ENCODE assay signal across 16 cellular contexts in the genomic region with DNA sequence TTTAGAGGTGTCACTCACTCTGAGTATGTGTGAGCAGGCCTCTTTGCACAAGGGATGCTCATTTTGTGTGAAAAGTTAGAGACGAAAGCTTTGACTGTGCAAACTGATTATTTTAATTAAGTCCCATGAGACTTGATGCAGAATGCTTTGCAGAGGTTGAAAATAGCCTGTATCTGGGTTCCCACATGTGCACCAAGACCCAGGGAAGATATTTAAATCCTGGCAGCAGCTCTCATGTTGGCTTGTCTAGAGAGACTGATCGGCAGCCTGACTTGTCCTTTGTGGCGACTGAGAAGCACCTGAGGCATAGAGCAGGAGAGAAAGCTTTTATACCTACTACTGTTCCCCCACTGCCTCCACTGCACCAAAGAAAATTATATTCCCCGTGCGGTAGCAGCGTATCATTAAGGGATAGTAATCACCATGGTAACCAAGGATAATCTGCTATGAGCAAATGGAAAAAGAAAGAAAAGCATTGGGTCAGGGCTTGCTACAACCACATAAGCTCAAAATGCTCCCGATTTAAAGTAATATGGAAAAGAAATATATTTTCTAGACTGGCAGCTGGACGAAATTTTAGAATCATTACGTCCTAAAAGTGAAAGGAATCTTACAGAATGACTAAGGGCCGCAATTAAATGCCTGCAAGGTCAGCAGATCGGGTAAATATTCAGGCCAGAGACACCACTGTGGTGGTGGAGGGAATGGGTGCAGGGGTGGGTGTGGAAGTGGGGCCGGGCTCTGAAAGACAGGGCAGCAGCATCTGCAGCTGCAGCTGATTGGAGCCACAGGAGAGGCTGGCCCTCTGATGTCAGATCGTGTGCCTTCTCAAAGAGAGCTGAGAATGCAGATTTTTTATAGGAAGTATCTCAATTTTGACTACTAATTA.
DNase-seq lines count a peak whose midpoint lies in the region; ATAC-seq and TF ChIP-seq lines count a peak whose summit lies in the region.
"Had no signal": no experiment of that assay in that cellular context is flagged by ENCODE, and none has a peak within 500 bp of the region (broad histone marks: within the 10 kb centered on the region; RNA-seq: fewer than 3 reads in every experiment).

No MANE protein-coding gene starts in this region.

- H3K27me3 Mint-ChIP-seq in neural progenitor cell (ENCODE audit: insufficient read depth, low read depth) (peaks cover 5% of the 10 kb centered on the region), natural killer cell (ENCODE audit: low read depth in 2 of 2) (peaks cover 6 to 11% of the 10 kb centered on the region in 2 donors)
- H3K27me3 Mint-ChIP-seq: activated naive CD8-positive, alpha-beta T cell had no signal

- intact Hi-C loops in PC-3 (cut with micrococcal nuclease), result loop anchor here (5.0 kb wide), 2 partner anchors 133 to 408 kb away; no protein-coding TSS in a partner anchor
- intact Hi-C loops in natural killer cell (cut with micrococcal nuclease), result no loop called here

- H3K9me2 ChIP-seq in PC-3 (replicated peaks; ENCODE audit: low read length), result no peaks in the 10 kb centered on the region

- H3K4me3 ChIP-seq in fibroblast of lung (replicated peaks in 1 of 4; ENCODE audit: control extremely low read depth in 1 of 4, insufficient read depth in 1 of 4, low read depth in 3 of 4, low read length in 4 of 4), result no peak overlapping the region
- no peak overlapping the region for H3K4me3 ChIP-seq in neural progenitor cell
- no peak overlapping the region for H3K4me3 ChIP-seq in PC-3 (ENCODE audit: low read length)
- H3K4me3 ChIP-seq: sigmoid colon had no signal

- TF ChIP-seq CTCF in fibroblast of lung (conservative IDR thresholded peaks at IDR 0.05 in 1 of 2, IDR thresholded peaks at IDR 0.05 in 1 of 2; ENCODE audit: low read depth in 1 of 2, low read length in 2 of 2) (no peak), neural progenitor cell (IDR thresholded peaks at IDR 0.05) (no peak), PC-3 (conservative IDR thresholded peaks at IDR 0.05; ENCODE audit: low read depth, low read length) (no peak), natural killer cell (IDR thresholded peaks at IDR 0.05) (no peak)

- H3K4me1 ChIP-seq in fibroblast of lung (ENCODE audit: control insufficient read depth, extremely low read depth, insufficient read depth, low read length) (peaks cover 10% of the 10 kb centered on the region), neural progenitor cell (no peaks in the 10 kb centered on the region), PC-3 (ENCODE audit: insufficient read depth, low read length) (peaks cover 19% of the 10 kb centered on the region)

- H4K20me1 ChIP-seq in fibroblast of lung (ENCODE audit: control insufficient read depth, extremely low read depth, insufficient read depth, low read length) (no peaks in the 10 kb centered on the region), neural progenitor cell (ENCODE audit: low read depth) (no peaks in the 10 kb centered on the region), PC-3 (ENCODE audit: low read length) (no peaks in the 10 kb centered on the region)

- H3K27me3 ChIP-seq in fibroblast of lung (ENCODE audit: control insufficient read depth, insufficient read depth, low read length) (no peaks in the 10 kb centered on the region), neural progenitor cell (no peaks in the 10 kb centered on the region), PC-3 (ENCODE audit: low read length) (no peaks in the 10 kb centered on the region)
- H3K27me3 ChIP-seq: sigmoid colon had no signal

- DNase-seq in AG20443 (ENCODE audit: low spot score) (peak; percentile 69), RPMI7951 (ENCODE audit: low read depth) (peak; percentile 56), fibroblast of lung (ENCODE audit: low read depth in 2 of 2) (no peak), neural progenitor cell (ENCODE audit: low spot score) (no peak), PC-3 (no peak), natural killer cell (no peak)
- DNase-seq in effector CD4-positive, alpha-beta T cell, result no peak
- DNase-seq: activated CD4-positive, alpha-beta T cell treated with anti-CD3 and anti-CD28 coated beads for 48 hours; H9; NCI-H526; sigmoid colon; stimulated activated naive CD4-positive, alpha-beta T cell had no signal

- H3K9ac ChIP-seq in fibroblast of lung (ENCODE audit: insufficient read depth, low read length) (no peak overlapping the region), neural progenitor cell (no peak overlapping the region), PC-3 (ENCODE audit: low read length) (no peak overlapping the region)

- H3K9me3 Mint-ChIP-seq in neural progenitor cell (no peaks in the 10 kb centered on the region), natural killer cell (no peaks in the 10 kb centered on the region)
- H3K9me3 Mint-ChIP-seq: H9; neural crest cell; T-helper 2 cell treated with Interferon-gamma antibody and Interleukin-4, amounts not matched to agents 5 μg/mL and 100 μg/mL, for 36 hours had no signal

- H3K79me2 ChIP-seq in fibroblast of lung (ENCODE audit: control insufficient read depth, insufficient read depth, low read length), result no peaks in the 10 kb centered on the region
- no peaks in the 10 kb centered on the region for H3K79me2 ChIP-seq in neural progenitor cell (ENCODE audit: low read depth)
- no peaks in the 10 kb centered on the region for H3K79me2 ChIP-seq in PC-3 (ENCODE audit: low read length)

- peak overlapping the region; percentile 42 for H2AFZ ChIP-seq in fibroblast of lung (ENCODE audit: low read length)
- peak overlapping the region; percentile 34 for H2AFZ ChIP-seq in neural progenitor cell (replicated peaks)
- no peak overlapping the region for H2AFZ ChIP-seq in PC-3 (ENCODE audit: low read length)

- no peak for ATAC-seq in PC-3
- ATAC-seq in GM19023 (IDR thresholded peaks at IDR 0.05; ENCODE audit: unreplicated experiment), result no peak
- no peak for ATAC-seq in natural killer cell

- H3K27ac Mint-ChIP-seq in neural progenitor cell, result no peak overlapping the region
- no peak overlapping the region for H3K27ac Mint-ChIP-seq in natural killer cell
- H3K27ac Mint-ChIP-seq: activated naive CD8-positive, alpha-beta T cell; H9; T-helper 2 cell treated with Interferon-gamma antibody and Interleukin-4, amounts not matched to agents 5 μg/mL and 100 μg/mL, for 36 hours had no signal

- H3K27ac ChIP-seq in fibroblast of lung (ENCODE audit: insufficient read depth, low read length) (no peak overlapping the region), neural progenitor cell (no peak overlapping the region), PC-3 (ENCODE audit: low read length) (no peak overlapping the region)
- H3K27ac ChIP-seq: sigmoid colon had no signal

- CTCF ChIA-PET in PC-3 (lab: Charles Lee), result interaction anchor here (0.6 kb wide), 1 partner anchor 203 kb away, joined by 3 read pairs; no protein-coding TSS in a partner anchor

- peaks cover 6% of the 10 kb centered on the region for H3K4me1 Mint-ChIP-seq in neural progenitor cell
- H3K4me1 Mint-ChIP-seq in natural killer cell, result peaks cover 0 to 5% of the 10 kb centered on the region in 2 donors
- H3K4me1 Mint-ChIP-seq: H9 had no signal

- H3K36me3 ChIP-seq in fibroblast of lung (ENCODE audit: control insufficient read depth, insufficient read depth, low read length) (no peaks in the 10 kb centered on the region), neural progenitor cell (no peaks in the 10 kb centered on the region), PC-3 (ENCODE audit: low read depth, low read length) (no peaks in the 10 kb centered on the region)
- H3K36me3 ChIP-seq: sigmoid colon had no signal

- H3K9me3 ChIP-seq in fibroblast of lung (ENCODE audit: control insufficient read depth, insufficient read depth, low read depth, low read length) (no peaks in the 10 kb centered on the region), neural progenitor cell (ENCODE audit: low read depth) (no peaks in the 10 kb centered on the region), PC-3 (ENCODE audit: low read length) (no peaks in the 10 kb centered on the region)
- H3K9me3 ChIP-seq: sigmoid colon had no signal

- H3K4me3 Mint-ChIP-seq in neural progenitor cell, result no peak overlapping the region
- no peak overlapping the region for H3K4me3 Mint-ChIP-seq in natural killer cell
- H3K4me3 Mint-ChIP-seq: activated naive CD8-positive, alpha-beta T cell; H9; neural crest cell; T-helper 2 cell treated with Interferon-gamma antibody and Interleukin-4, amounts not matched to agents 5 μg/mL and 100 μg/mL, for 36 hours had no signal

- H3F3A ChIP-seq in neural progenitor cell (ENCODE audit: low read depth) (no peaks in the 10 kb centered on the region), PC-3 (ENCODE audit: low read length, unreplicated experiment) (no peaks in the 10 kb centered on the region)

- POLR2A ChIA-PET in PC-3 (lab: Charles Lee; ENCODE audit: unreplicated experiment), result interaction anchor here (0.7 kb wide), 1 partner anchor 141 kb away, joined by 4 read pairs; no protein-coding TSS in a partner anchor

- no peaks in the 10 kb centered on the region for H3K36me3 Mint-ChIP-seq in neural progenitor cell
- H3K36me3 Mint-ChIP-seq in natural killer cell, result no peaks in the 10 kb centered on the region
- H3K36me3 Mint-ChIP-seq: activated naive CD8-positive, alpha-beta T cell had no signal

- H3K4me2 ChIP-seq in fibroblast of lung (ENCODE audit: extremely low read depth, insufficient read depth, low read length) (peak overlapping the region; percentile 56), neural progenitor cell (no peak overlapping the region), PC-3 (ENCODE audit: low read length) (no peak overlapping the region)

- no TSS peak for BruUV-seq in PC-3 (replicated peaks; lab: Mats Ljungman, UMichigan)

Comparison
In these comparisons a context has a peak if more than half of its experiments do, and no peak if none do; other contexts are left out.
1. DNase-seq: peak in AG20443 (single experiment) and RPMI7951 (single experiment); none in fibroblast of lung (0 of 2), neural progenitor cell (single experiment), PC-3 (single experiment), effector CD4-positive, alpha-beta T cell (single experiment) and natural killer cell (single experiment).